In the genomic region with DNA sequence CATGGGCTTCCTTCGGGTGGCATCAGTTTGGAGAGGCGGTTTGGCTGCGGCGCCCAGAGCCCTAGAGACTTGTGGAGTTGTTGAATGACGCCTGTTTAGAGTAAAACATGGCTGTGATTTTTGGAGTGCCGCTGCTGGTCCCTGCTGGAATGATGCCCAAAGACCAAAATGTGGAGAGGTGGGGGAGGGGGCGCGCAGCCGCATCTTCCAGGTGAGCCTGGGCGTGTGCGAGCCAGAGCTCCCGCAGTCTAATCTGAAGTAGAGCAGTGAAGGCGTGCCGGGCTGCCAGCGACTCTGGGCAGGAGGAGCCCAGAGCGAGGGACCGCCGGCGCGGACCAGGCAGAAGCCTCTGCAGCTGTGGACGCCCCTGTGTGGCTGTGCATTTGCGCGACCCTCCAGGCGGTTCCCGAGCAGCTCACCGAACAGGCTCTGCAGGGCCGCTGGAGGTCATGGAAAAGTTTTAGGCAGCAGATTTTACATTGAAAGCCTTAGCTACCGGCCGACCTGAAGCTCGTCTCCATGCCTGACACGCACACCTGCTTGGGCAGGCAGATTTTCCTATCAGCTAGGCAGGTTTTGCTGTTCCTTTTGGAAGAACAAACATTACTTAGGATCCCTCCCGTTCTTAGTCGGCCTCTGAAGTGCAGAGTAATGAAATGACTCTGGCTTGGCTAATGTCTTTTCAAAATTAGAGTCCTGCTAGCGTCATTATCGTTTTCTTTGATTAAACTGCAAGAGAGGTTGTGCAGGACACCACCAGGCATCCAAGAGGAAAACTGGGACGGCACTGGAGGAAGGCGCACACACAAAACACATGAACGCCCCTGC, we compare ENCODE assay signal across 9 cellular contexts.
A peak's percentile ranks its signal among the peaks of the same experiment; 100 is the strongest.
DNase-seq lines count a peak whose midpoint lies in the region; ATAC-seq and TF ChIP-seq lines count a peak whose summit lies in the region.
"Had no signal": no experiment of that assay in that cellular context is flagged by ENCODE, and none has a peak within 500 bp of the region (broad histone marks: within the 10 kb centered on the region; RNA-seq: fewer than 3 reads in every experiment).

No MANE protein-coding gene starts in this region.

- H3K4me1 Mint-ChIP-seq in CD8-positive, alpha-beta memory T cell = peaks cover 8 to 10% (median 8%) of the 10 kb centered on the region in 3 donors

- H3K9ac ChIP-seq in HUES48 (ENCODE audit: low read depth, low read length) = no peak overlapping the region
- H3K9ac ChIP-seq in smooth muscle cell (ENCODE audit: low read depth) = no peak overlapping the region

- H3K4me3 ChIP-seq in HUES48 (ENCODE audit: low read depth, low read length) (peak overlapping the region; percentile 74), smooth muscle cell (peak overlapping the region; percentile 43)
- H3K4me3 ChIP-seq in CD8-positive, alpha-beta memory T cell (ENCODE audit: low read length) = no peak overlapping the region

- H3K4me2 ChIP-seq in smooth muscle cell = peak overlapping the region; percentile 80

- no peak overlapping the region for H3K27ac Mint-ChIP-seq in CD8-positive, alpha-beta memory T cell
- H3K27ac Mint-ChIP-seq: activated T-helper 2 cell treated with anti-CD3 and anti-CD28 coated beads, Interferon-gamma antibody, Interleukin-2, Interleukin-4, amounts not matched to agents 10 μg/mL and 5 μg/mL and 100 μg/mL, durations not matched to agents 14 hours and 24 hours and 36 hours had no signal

- POLR2A ChIA-PET in CD8-positive, alpha-beta memory T cell (lab: Charles Lee) = no interaction called here

- CTCF ChIA-PET in CD8-positive, alpha-beta memory T cell (lab: Charles Lee) = no interaction called here

- peak in 12 of 61 donors; percentile 16 to 51 (median 31) for DNase-seq in caudate nucleus (lab: John Stamatoyannopoulos, UW)
- peak; percentile 31 for DNase-seq in iPS-NIHi11 (ENCODE audit: low spot score)
- DNase-seq in smooth muscle cell (lab: John Stamatoyannopoulos, UW; ENCODE audit: unreplicated experiment) = no peak
- no peak for DNase-seq in CD8-positive, alpha-beta memory T cell
- DNase-seq in occipital lobe (lab: John Stamatoyannopoulos, UW) = no peak
- DNase-seq in SIG-M5 treated with dmso at 0.1 percent for 504 hours (lab: John Stamatoyannopoulos, UW; ENCODE audit: unreplicated experiment) = no peak

- H3K27me3 ChIP-seq in HUES48 (ENCODE audit: control insufficient read depth, insufficient read depth, low read length) (peaks cover 52% of the 10 kb centered on the region), smooth muscle cell (ENCODE audit: low read depth) (peaks cover 86% of the 10 kb centered on the region)
- peaks cover 12% of the 10 kb centered on the region for H3K27me3 ChIP-seq in CD8-positive, alpha-beta memory T cell (ENCODE audit: insufficient read depth, low read length, poor library complexity, severe bottlenecking)

- no peaks in the 10 kb centered on the region for H3K36me3 Mint-ChIP-seq in CD8-positive, alpha-beta memory T cell

- H3K9me3 Mint-ChIP-seq in CD8-positive, alpha-beta memory T cell = no peaks in the 10 kb centered on the region
- H3K9me3 Mint-ChIP-seq: activated T-helper 2 cell treated with anti-CD3 and anti-CD28 coated beads, Interferon-gamma antibody, Interleukin-2, Interleukin-4, amounts not matched to agents 10 μg/mL and 5 μg/mL and 100 μg/mL, durations not matched to agents 14 hours and 24 hours and 36 hours had no signal

- H3K9me3 ChIP-seq in HUES48 (ENCODE audit: control insufficient read depth, insufficient read depth, low read length) (no peaks in the 10 kb centered on the region), smooth muscle cell (replicated peaks; ENCODE audit: low read depth) (no peaks in the 10 kb centered on the region)
- H3K9me3 ChIP-seq in CD8-positive, alpha-beta memory T cell (ENCODE audit: low read length) = no peaks in the 10 kb centered on the region

- H3K4me3 Mint-ChIP-seq in CD8-positive, alpha-beta memory T cell = no peak overlapping the region

- TF ChIP-seq CTCF in smooth muscle cell (IDR thresholded peaks at IDR 0.05; ENCODE audit: borderline replicate concordance, insufficient read depth, poor library complexity, severe bottlenecking) = no peak

- H3K79me2 ChIP-seq in smooth muscle cell (ENCODE audit: low read depth) = no peaks in the 10 kb centered on the region

- no peaks in the 10 kb centered on the region for H3F3A ChIP-seq in smooth muscle cell (ENCODE audit: low read depth)

- H2AFZ ChIP-seq in smooth muscle cell (ENCODE audit: low read depth) = no peak overlapping the region

- H3K36me3 ChIP-seq in HUES48 (ENCODE audit: control insufficient read depth, insufficient read depth, low read length) (no peaks in the 10 kb centered on the region), smooth muscle cell (ENCODE audit: low read depth) (no peaks in the 10 kb centered on the region)
- no peaks in the 10 kb centered on the region for H3K36me3 ChIP-seq in CD8-positive, alpha-beta memory T cell (ENCODE audit: insufficient read depth, low read length)

- no peaks in the 10 kb centered on the region for H4K20me1 ChIP-seq in smooth muscle cell (ENCODE audit: low read depth)

- 13% methylated on average over 38 of the region's 38 CpGs for WGBS in smooth muscle cell (ENCODE audit: low lambda C conversion rate)

- H3K27me3 Mint-ChIP-seq in CD8-positive, alpha-beta memory T cell = peaks cover 31 to 60% of the 10 kb centered on the region in 2 donors

- no peak for ATAC-seq in GM21576 (IDR thresholded peaks at IDR 0.05; ENCODE audit: unreplicated experiment)

- no peak overlapping the region for H3K27ac ChIP-seq in HUES48 (ENCODE audit: low read depth, low read length)
- H3K27ac ChIP-seq in caudate nucleus (ENCODE audit: low read depth, low read length) = peak overlapping the region; percentile 40
- H3K27ac ChIP-seq in smooth muscle cell (ENCODE audit: low read depth) = no peak overlapping the region
- H3K27ac ChIP-seq in CD8-positive, alpha-beta memory T cell (ENCODE audit: low read depth, low read length) = no peak overlapping the region

- H3K4me1 ChIP-seq in HUES48 (ENCODE audit: control insufficient read depth, insufficient read depth, low read length) = peaks cover 16% of the 10 kb centered on the region
- peaks cover 18% of the 10 kb centered on the region for H3K4me1 ChIP-seq in smooth muscle cell (ENCODE audit: low read depth)
- H3K4me1 ChIP-seq in CD8-positive, alpha-beta memory T cell (ENCODE audit: insufficient read depth, low read length) = no peaks in the 10 kb centered on the region
